8 cellular contexts compared by ENCODE assay signal in the genomic region with DNA sequence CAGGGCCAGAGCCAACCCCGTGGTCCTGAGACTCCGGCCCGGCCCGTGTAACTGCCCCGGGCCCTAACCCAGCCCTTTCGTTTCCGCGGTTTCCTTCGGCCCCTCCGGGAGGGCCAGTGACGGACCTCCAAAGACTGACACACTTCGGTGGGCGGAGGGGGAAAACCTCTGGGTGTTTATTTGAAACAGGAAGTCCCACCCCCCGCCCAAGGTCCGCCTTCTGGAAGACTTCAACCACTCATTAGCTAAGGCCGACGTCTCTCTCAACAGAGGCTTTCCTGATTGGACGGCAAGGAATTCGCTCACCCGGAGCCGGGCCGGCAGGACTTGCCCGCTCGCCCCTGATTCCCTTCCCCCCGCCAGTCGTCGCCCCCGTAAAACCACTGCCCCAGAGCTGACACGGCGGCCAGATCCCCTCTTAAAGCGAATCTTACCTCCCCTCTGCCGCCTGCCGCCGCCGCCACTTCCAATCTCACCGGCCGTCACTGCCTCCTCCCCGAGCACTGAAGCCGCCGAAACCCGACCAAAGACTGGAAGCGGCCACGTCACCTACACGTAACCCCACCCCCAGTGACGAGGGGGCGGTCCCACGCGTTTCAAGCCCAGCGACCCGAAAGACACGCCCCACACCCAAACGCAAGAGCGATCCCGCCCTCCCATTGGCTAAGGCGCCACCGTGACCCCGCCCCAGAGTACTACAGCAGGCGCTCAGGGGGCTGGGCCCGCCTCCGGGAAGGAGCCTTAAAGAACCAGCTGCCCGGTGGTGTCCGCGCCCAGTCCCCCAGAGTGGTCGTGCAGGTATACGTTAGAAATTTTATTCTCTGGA. TPM values are rescaled to one million over a fixed set of nuclear protein-coding genes. Genes with fewer than 3 reads are reported as not detected.
DNase-seq lines count a peak whose midpoint lies in the region; ATAC-seq and TF ChIP-seq lines count a peak whose summit lies in the region.

A gene with protein sequence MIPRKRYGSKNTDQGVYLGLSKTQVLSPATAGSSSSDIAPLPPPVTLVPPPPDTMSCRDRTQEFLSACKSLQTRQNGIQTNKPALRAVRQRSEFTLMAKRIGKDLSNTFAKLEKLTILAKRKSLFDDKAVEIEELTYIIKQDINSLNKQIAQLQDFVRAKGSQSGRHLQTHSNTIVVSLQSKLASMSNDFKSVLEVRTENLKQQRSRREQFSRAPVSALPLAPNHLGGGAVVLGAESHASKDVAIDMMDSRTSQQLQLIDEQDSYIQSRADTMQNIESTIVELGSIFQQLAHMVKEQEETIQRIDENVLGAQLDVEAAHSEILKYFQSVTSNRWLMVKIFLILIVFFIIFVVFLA (minus strand): TSS at position 532 of the 826 bp plus-strand sequence. CDS start 808 bp downstream, outside the sequence.

- H3K4me1 Mint-ChIP-seq in activated CD4-positive, alpha-beta T cell treated with anti-CD3 and anti-CD28 coated beads, Interleukin-2, amount 10 ng/mL, durations not matched to agents 7 days and 5 days: peaks cover 36% of the 10 kb centered on the region

- H3K27me3 ChIP-seq in BLaER1: no peaks in the 10 kb centered on the region

- H3K36me3 ChIP-seq in BLaER1: peaks cover 65% of the 10 kb centered on the region

- intact Hi-C loops in left colon (cut with DNase I, micrococcal nuclease): no loop called here

- POLR2A ChIA-PET in activated CD4-positive, alpha-beta T cell treated with anti-CD3 and anti-CD28 coated beads, Interleukin-2, amount 10 ng/mL, durations not matched to agents 7 days and 5 days (lab: Charles Lee): interaction anchor here (0.5 to 1.8 kb wide), 3 partner anchors 9 to 46 kb away, joined by 3 to 19 read pairs (median 3); no protein-coding TSS in a partner anchor

- peaks cover 34% of the 10 kb centered on the region for H3K4me1 ChIP-seq in BLaER1

- peak within 1 kb of the TSS; percentile 91 for H3K9ac ChIP-seq in BLaER1

- H3K9me3 Mint-ChIP-seq in activated CD4-positive, alpha-beta T cell treated with anti-CD3 and anti-CD28 coated beads, Interleukin-2, amount 10 ng/mL, durations not matched to agents 7 days and 5 days: no peaks in the 10 kb centered on the region

- H3K9me3 ChIP-seq in BLaER1: no peaks in the 10 kb centered on the region

- peaks cover 34% of the 10 kb centered on the region for H3K36me3 Mint-ChIP-seq in activated CD4-positive, alpha-beta T cell treated with anti-CD3 and anti-CD28 coated beads, Interleukin-2, amount 10 ng/mL, durations not matched to agents 7 days and 5 days (ENCODE audit: low read depth)

- peak within 1 kb of the TSS; percentile 88 for H3K27ac ChIP-seq in BLaER1
- peak within 1 kb of the TSS; percentile 82 to 96 for H3K27ac ChIP-seq in coronary artery

- peak within 1 kb of the TSS; percentile 99 for H3K27ac Mint-ChIP-seq in activated CD4-positive, alpha-beta T cell treated with anti-CD3 and anti-CD28 coated beads, Interleukin-2, amount 10 ng/mL, durations not matched to agents 7 days and 5 days

- H3K27me3 Mint-ChIP-seq in activated CD4-positive, alpha-beta T cell treated with anti-CD3 and anti-CD28 coated beads, Interleukin-2, amount 10 ng/mL, durations not matched to agents 7 days and 5 days: no peaks in the 10 kb centered on the region

- no peak for TF ChIP-seq CTCF in coronary artery (IDR thresholded peaks at IDR 0.05)

- H3K4me3 Mint-ChIP-seq in activated CD4-positive, alpha-beta T cell treated with anti-CD3 and anti-CD28 coated beads, Interleukin-2, amount 10 ng/mL, durations not matched to agents 7 days and 5 days: peak within 1 kb of the TSS; percentile 94

- peaks cover 60% of the 10 kb centered on the region for H4K20me1 ChIP-seq in BLaER1

- ATAC-seq in GM19328 (IDR thresholded peaks at IDR 0.05; ENCODE audit: unreplicated experiment) (peak; percentile 89), HG03520 (IDR thresholded peaks at IDR 0.05; ENCODE audit: unreplicated experiment) (peak; percentile 75), left colon (peak; percentile 95)

- DNase-seq in NCI-H69 (lab: John Stamatoyannopoulos, UW) (peak; percentile 99), coronary artery (ENCODE audit: low spot score) (peak; percentile 99), left colon (peak; percentile 99 to 100)
- DNase-seq in activated CD4-positive, alpha-beta T cell treated with anti-CD3 and anti-CD28 coated beads, Interleukin-2, amount 10 ng/mL, durations not matched to agents 7 days and 5 days: peak; percentile 100
- DNase-seq in stimulated activated CD4-positive, alpha-beta T cell treated with anti-CD3 and anti-CD28 coated beads, Interleukin-1b, Interleukin-23, amount 100 ng/mL, for 48 hours: peak; percentile 99

- peak within 1 kb of the TSS; percentile 77 for H3K4me3 ChIP-seq in BLaER1
- peak within 1 kb of the TSS; percentile 89 for H3K4me3 ChIP-seq in coronary artery

- CTCF ChIA-PET in activated CD4-positive, alpha-beta T cell treated with anti-CD3 and anti-CD28 coated beads, Interleukin-2, amount 10 ng/mL, durations not matched to agents 7 days and 5 days (lab: Charles Lee): interaction anchor here (0.6 to 2.0 kb wide), 16 partner anchors 10 to 1040 kb away, joined by 3 to 15 read pairs (median 4); a partner anchor contains a TSS

- peak within 1 kb of the TSS; percentile 94 for H3K4me2 ChIP-seq in BLaER1

RNA-seq across cellular contexts. Expression of the gene that starts here (rescaled TPM):
- total RNA-seq in activated CD4-positive, alpha-beta T cell treated with anti-CD3 and anti-CD28 coated beads, Interleukin-2, amount 10 ng/mL, durations not matched to agents 7 days and 5 days: 10 to 100 TPM; 34.1 to 41.0 TPM
- total RNA-seq in left colon: 10 to 100 TPM; 37.7 to 39.6 TPM

Comparison
In these comparisons a context has a peak if more than half of its experiments do, and no peak if none do; other contexts are left out.
1. Peak in every context shown above with its lines: DNase-seq, ATAC-seq, H3K4me3 ChIP-seq and H3K27ac ChIP-seq.